In the genomic region with DNA sequence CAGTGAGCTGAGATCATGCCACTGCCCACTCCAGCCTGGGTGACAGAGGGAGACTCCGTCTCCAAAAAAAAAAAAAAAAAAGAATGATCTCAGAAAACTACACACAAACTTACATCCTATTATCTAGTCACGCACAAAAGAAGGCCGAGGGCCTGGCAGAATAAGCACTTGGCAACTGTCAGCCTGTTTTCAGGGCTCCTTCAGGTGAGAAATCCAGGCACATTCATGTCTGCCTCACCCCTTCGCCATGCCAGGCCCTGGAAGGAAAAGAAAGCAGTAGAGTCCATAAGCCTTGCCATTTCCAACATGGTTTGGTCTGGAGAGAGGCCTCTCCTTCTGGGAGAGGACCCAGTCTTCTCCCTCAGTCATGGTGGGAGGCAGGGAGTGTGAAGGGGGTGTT, we compare ENCODE assay signal across 2 cellular contexts.
TF ChIP-seq lines count a peak whose summit lies in the region.

No MANE protein-coding gene starts in this region.

TF ChIP-seq in SK-N-SH, 30 proteins besides CTCF, POLR2A, EP300 and RAD21 (continued from another document):
- TF ChIP-seq, protein P1, sequence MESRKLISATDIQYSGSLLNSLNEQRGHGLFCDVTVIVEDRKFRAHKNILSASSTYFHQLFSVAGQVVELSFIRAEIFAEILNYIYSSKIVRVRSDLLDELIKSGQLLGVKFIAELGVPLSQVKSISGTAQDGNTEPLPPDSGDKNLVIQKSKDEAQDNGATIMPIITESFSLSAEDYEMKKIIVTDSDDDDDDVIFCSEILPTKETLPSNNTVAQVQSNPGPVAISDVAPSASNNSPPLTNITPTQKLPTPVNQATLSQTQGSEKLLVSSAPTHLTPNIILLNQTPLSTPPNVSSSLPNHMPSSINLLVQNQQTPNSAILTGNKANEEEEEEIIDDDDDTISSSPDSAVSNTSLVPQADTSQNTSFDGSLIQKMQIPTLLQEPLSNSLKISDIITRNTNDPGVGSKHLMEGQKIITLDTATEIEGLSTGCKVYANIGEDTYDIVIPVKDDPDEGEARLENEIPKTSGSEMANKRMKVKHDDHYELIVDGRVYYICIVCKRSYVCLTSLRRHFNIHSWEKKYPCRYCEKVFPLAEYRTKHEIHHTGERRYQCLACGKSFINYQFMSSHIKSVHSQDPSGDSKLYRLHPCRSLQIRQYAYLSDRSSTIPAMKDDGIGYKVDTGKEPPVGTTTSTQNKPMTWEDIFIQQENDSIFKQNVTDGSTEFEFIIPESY (IDR thresholded peaks at IDR 0.05; ENCODE audit: borderline replicate concordance, low read depth): no peak
- TF ChIP-seq JUND (IDR thresholded peaks at IDR 0.05): no peak

TF ChIP-seq in SK-N-SH treated with all-trans-retinoic acid at 6 μM for 48 hours, 23 proteins besides CTCF, POLR2A, EP300 and RAD21 (continued from another document):
- TF ChIP-seq POU6F1 (CRISPR knock-in tag; IDR thresholded peaks at IDR 0.05; ENCODE audit: borderline replicate concordance, low read depth): no peak
- TF ChIP-seq SNAI2 (CRISPR knock-in tag; IDR thresholded peaks at IDR 0.05): no peak
- no peak for TF ChIP-seq GLIS3 (CRISPR knock-in tag; IDR thresholded peaks at IDR 0.05)
- TF ChIP-seq PPARA (CRISPR knock-in tag; IDR thresholded peaks at IDR 0.05; ENCODE audit: borderline replicate concordance): no peak
- no peak for TF ChIP-seq CSDC2 (CRISPR knock-in tag; IDR thresholded peaks at IDR 0.05)
- no peak for TF ChIP-seq ISL1 (CRISPR knock-in tag; IDR thresholded peaks at IDR 0.05)
